18 cellular contexts compared by ENCODE assay signal in genomic region chr4:96193061-96193460, GRCh38.
"Had no signal": no experiment of that assay in that cellular context is flagged by ENCODE, and none has a peak within 500 bp of the region (broad histone marks: within the 10 kb centered on the region; RNA-seq: fewer than 3 reads in every experiment).

No MANE protein-coding gene starts in this region.

- ATAC-seq: effector memory CD8-positive, alpha-beta T cell; gastroesophageal sphincter; left lobe of liver; naive thymus-derived CD8-positive, alpha-beta T cell; sciatic nerve had no signal

- DNase-seq: effector memory CD8-positive, alpha-beta T cell; foreskin fibroblast; kidney; mammary epithelial cell; naive thymus-derived CD8-positive, alpha-beta T cell; ovary; stimulated activated naive CD4-positive, alpha-beta T cell; stomach; substantia nigra; transverse colon had no signal

- H3K27ac ChIP-seq: epithelial cell of prostate, esophagus muscularis mucosa, gastroesophageal sphincter, neutrophil, ovary, skin epidermis, stomach, thoracic aorta, transverse colon had no signal

- H3K4me1 ChIP-seq: esophagus muscularis mucosa, gastroesophageal sphincter, stomach, transverse colon had no signal

- H3K27me3 ChIP-seq: esophagus muscularis mucosa, gastroesophageal sphincter, neutrophil, ovary, stomach, transverse colon had no signal

- H3K4me3 ChIP-seq: esophagus muscularis mucosa, gastroesophageal sphincter, ovary, skin epidermis, stomach, thoracic aorta, transverse colon had no signal

- H3K9me3 ChIP-seq: esophagus muscularis mucosa, gastroesophageal sphincter, neutrophil, ovary, stomach, thoracic aorta, transverse colon had no signal

- H3K36me3 ChIP-seq: esophagus muscularis mucosa, gastroesophageal sphincter, neutrophil, ovary, stomach, thoracic aorta, transverse colon had no signal
